ENCODE assay signal across 2 cellular contexts in the genomic region with DNA sequence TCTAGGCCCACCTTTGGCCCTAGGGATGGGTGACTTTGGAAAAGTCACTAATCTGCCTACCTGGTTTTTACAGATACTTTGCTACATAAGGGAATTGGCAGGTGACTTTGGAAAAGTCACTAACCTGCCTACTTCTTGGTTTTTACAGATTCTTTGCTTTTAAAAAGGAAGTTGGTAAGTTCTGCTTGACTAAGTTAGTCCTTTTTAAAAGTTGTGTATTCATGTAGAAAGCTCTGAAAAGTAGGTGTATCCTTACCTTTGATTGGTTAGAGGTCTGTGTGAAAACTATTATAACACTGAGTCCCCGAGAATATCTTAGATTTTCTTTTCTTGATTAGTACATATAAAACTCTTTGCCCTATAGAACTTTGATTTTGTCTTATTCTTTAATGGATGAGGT.
TF ChIP-seq lines count a peak whose summit lies in the region.

No MANE protein-coding gene starts in this region.

TF ChIP-seq in GM12878, 131 proteins besides CTCF, POLR2A, EP300 and RAD21 (continues in another document):
- TF ChIP-seq WRNIP1 (IDR thresholded peaks at IDR 0.05; ENCODE audit: borderline replicate concordance, low read depth, low read length) (no peak), NFYA (IDR thresholded peaks at IDR 0.05; ENCODE audit: borderline replicate concordance, low read depth, low read length) (no peak), SRF (IDR thresholded peaks at IDR 0.05; ENCODE audit: low read depth in 2 of 2, low read length in 2 of 2) (no peak), GABPA (IDR thresholded peaks at IDR 0.05; ENCODE audit: low read depth) (no peak), BHLHE40 (IDR thresholded peaks at IDR 0.05; ENCODE audit: borderline replicate concordance in 1 of 2, low read depth in 2 of 2, low read length in 1 of 2) (no peak), ZNF687 (IDR thresholded peaks at IDR 0.05) (no peak), EZH2 (IDR thresholded peaks at IDR 0.05; ENCODE audit: borderline replicate concordance, control insufficient read depth, low read depth, low read length) (no peak), USF2 (IDR thresholded peaks at IDR 0.05; ENCODE audit: borderline replicate concordance, low read depth, low read length) (no peak), BACH1 (IDR thresholded peaks at IDR 0.05; ENCODE audit: borderline replicate concordance) (no peak), YBX1 (IDR thresholded peaks at IDR 0.05) (no peak), REST (IDR thresholded peaks at IDR 0.05; ENCODE audit: low read depth, low read length) (no peak), BMI1 (IDR thresholded peaks at IDR 0.05; ENCODE audit: borderline replicate concordance) (no peak), CREB1 (IDR thresholded peaks at IDR 0.05; ENCODE audit: low read depth) (no peak), RUNX3 (IDR thresholded peaks at IDR 0.05; ENCODE audit: low read length) (no peak), ESRRA (IDR thresholded peaks at IDR 0.05; ENCODE audit: low read length) (no peak), FOXM1 (IDR thresholded peaks at IDR 0.05; ENCODE audit: low read depth, low read length) (no peak), JUND (IDR thresholded peaks at IDR 0.05; ENCODE audit: low read depth, low read length) (no peak)
- TF ChIP-seq, protein P1, sequence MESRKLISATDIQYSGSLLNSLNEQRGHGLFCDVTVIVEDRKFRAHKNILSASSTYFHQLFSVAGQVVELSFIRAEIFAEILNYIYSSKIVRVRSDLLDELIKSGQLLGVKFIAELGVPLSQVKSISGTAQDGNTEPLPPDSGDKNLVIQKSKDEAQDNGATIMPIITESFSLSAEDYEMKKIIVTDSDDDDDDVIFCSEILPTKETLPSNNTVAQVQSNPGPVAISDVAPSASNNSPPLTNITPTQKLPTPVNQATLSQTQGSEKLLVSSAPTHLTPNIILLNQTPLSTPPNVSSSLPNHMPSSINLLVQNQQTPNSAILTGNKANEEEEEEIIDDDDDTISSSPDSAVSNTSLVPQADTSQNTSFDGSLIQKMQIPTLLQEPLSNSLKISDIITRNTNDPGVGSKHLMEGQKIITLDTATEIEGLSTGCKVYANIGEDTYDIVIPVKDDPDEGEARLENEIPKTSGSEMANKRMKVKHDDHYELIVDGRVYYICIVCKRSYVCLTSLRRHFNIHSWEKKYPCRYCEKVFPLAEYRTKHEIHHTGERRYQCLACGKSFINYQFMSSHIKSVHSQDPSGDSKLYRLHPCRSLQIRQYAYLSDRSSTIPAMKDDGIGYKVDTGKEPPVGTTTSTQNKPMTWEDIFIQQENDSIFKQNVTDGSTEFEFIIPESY (IDR thresholded peaks at IDR 0.05), result no peak

TF ChIP-seq in HEK293T, 16 proteins besides CTCF, POLR2A, EP300 and RAD21:
- TF ChIP-seq TARDBP (IDR thresholded peaks at IDR 0.05) (no peak), HDGF (IDR thresholded peaks at IDR 0.05; ENCODE audit: borderline replicate concordance) (no peak), SUZ12 (IDR thresholded peaks at IDR 0.05) (no peak), ARNT (IDR thresholded peaks at IDR 0.05) (no peak), NFRKB (IDR thresholded peaks at IDR 0.05) (no peak), BHLHE40 (IDR thresholded peaks at IDR 0.05; ENCODE audit: borderline replicate concordance) (no peak), PKNOX1 (IDR thresholded peaks at IDR 0.05) (no peak), LEF1 (IDR thresholded peaks at IDR 0.05; ENCODE audit: borderline replicate concordance) (no peak), FOXK2 (IDR thresholded peaks at IDR 0.05) (no peak), FOXM1 (IDR thresholded peaks at IDR 0.05; ENCODE audit: borderline replicate concordance) (no peak), ELF4 (IDR thresholded peaks at IDR 0.05) (no peak), L3MBTL2 (conservative IDR thresholded peaks at IDR 0.05) (no peak), ZNF384 (IDR thresholded peaks at IDR 0.05) (no peak), SP1 (IDR thresholded peaks at IDR 0.05) (no peak), FOXA1 (IDR thresholded peaks at IDR 0.05) (no peak), CTBP1 (IDR thresholded peaks at IDR 0.05; ENCODE audit: borderline replicate concordance) (no peak)
